In genomic region chr3:173467501-173467900, GRCh38 we compare ENCODE assay signal across 23 cellular contexts.
"Had no signal": no experiment of that assay in that cellular context is flagged by ENCODE, and none has a peak within 500 bp of the region (broad histone marks: within the 10 kb centered on the region; RNA-seq: fewer than 3 reads in every experiment).

No MANE protein-coding gene starts in this region.

- H3K36me3 Mint-ChIP-seq: activated naive CD4-positive, alpha-beta T cell treated with anti-CD3 and anti-CD28 coated beads, Interleukin-2, amount 50 U/mL, for 24 hours; stimulated activated memory B cell treated with anti-CD40 and anti-IgM and Interleukin-4, amounts not matched to agents 10 μg/mL and 1 μg/mL and 100 μg/mL, for 72 hours had no signal

- H3K27ac Mint-ChIP-seq: activated naive CD4-positive, alpha-beta T cell treated with anti-CD3 and anti-CD28 coated beads, Interleukin-2, amount 50 U/mL, for 24 hours; activated T-cell treated with anti-CD3 and anti-CD28 coated beads, Interleukin-2, amount 50 U/mL, for 72 hours; dendritic cell treated with granulocyte-macrophage colony-stimulating factor and Interleukin-4, amounts not matched to agents 40 ng/mL and 50 ng/mL, for 4 days; nephron; stimulated activated memory B cell treated with anti-CD40 and anti-IgM and Interleukin-4, amounts not matched to agents 10 μg/mL and 1 μg/mL and 100 μg/mL, for 72 hours; T-helper 17 cell had no signal

- H3K27ac ChIP-seq: cardiac muscle cell, esophagus squamous epithelium, lower lobe of right lung, spleen, thoracic aorta, WERI-Rb-1 had no signal

- H3K4me3 ChIP-seq: cardiac muscle cell, esophagus squamous epithelium, lower lobe of right lung, spleen, thoracic aorta had no signal

- H3K36me3 ChIP-seq: cardiac muscle cell, esophagus squamous epithelium, lower lobe of right lung, spleen, thoracic aorta, WERI-Rb-1 had no signal

- ATAC-seq: activated T-cell treated with anti-CD3 and anti-CD28 coated beads, Interleukin-2, amount 50 U/mL, for 72 hours; lower lobe of right lung; stimulated activated memory B cell treated with anti-CD40 and anti-IgM and Interleukin-4, amounts not matched to agents 10 μg/mL and 1 μg/mL and 100 μg/mL, for 72 hours; T-helper 17 cell had no signal

- H3K27me3 ChIP-seq: cardiac muscle cell, esophagus squamous epithelium, spleen had no signal

- H3K4me3 Mint-ChIP-seq: activated naive CD4-positive, alpha-beta T cell treated with anti-CD3 and anti-CD28 coated beads, Interleukin-2, amount 50 U/mL, for 24 hours; activated T-cell treated with anti-CD3 and anti-CD28 coated beads, Interleukin-2, amount 50 U/mL, for 72 hours; dendritic cell treated with granulocyte-macrophage colony-stimulating factor and Interleukin-4, amounts not matched to agents 40 ng/mL and 50 ng/mL, for 4 days; nephron; stimulated activated memory B cell treated with anti-CD40 and anti-IgM and Interleukin-4, amounts not matched to agents 10 μg/mL and 1 μg/mL and 100 μg/mL, for 72 hours; T-helper 17 cell had no signal

- H3K4me1 ChIP-seq: esophagus squamous epithelium, lower lobe of right lung, spleen had no signal

- H3K4me1 Mint-ChIP-seq: activated naive CD4-positive, alpha-beta T cell treated with anti-CD3 and anti-CD28 coated beads, Interleukin-2, amount 50 U/mL, for 24 hours; nephron; stimulated activated memory B cell treated with anti-CD40 and anti-IgM and Interleukin-4, amounts not matched to agents 10 μg/mL and 1 μg/mL and 100 μg/mL, for 72 hours; T-helper 17 cell had no signal

- DNase-seq: activated CD4-positive, alpha-beta T cell treated with anti-CD3 and anti-CD28 coated beads for 1 hour; activated gamma-delta T cell; activated T-cell treated with anti-CD3 and anti-CD28 coated beads, Interleukin-2, amount 50 U/mL, for 72 hours; effector CD8-positive, alpha-beta T cell; esophagus squamous epithelium; foreskin melanocyte; glutamatergic neuron; hippocampal formation; islet precursor cell; lower lobe of right lung; midbrain; nucleus accumbens; retina; spleen; stimulated activated CD4-positive, alpha-beta T cell treated with anti-CD3 and anti-CD28 coated beads, Interleukin-4, amount 100 ng/mL, for 4 hours; T-helper 17 cell; WERI-Rb-1 had no signal

- H3K27me3 Mint-ChIP-seq: activated naive CD4-positive, alpha-beta T cell treated with anti-CD3 and anti-CD28 coated beads, Interleukin-2, amount 50 U/mL, for 24 hours; dendritic cell treated with granulocyte-macrophage colony-stimulating factor and Interleukin-4, amounts not matched to agents 40 ng/mL and 50 ng/mL, for 4 days; stimulated activated memory B cell treated with anti-CD40 and anti-IgM and Interleukin-4, amounts not matched to agents 10 μg/mL and 1 μg/mL and 100 μg/mL, for 72 hours; T-helper 17 cell had no signal

- H3K9me3 Mint-ChIP-seq: nephron had no signal

- H3K9me3 ChIP-seq: esophagus squamous epithelium, lower lobe of right lung, spleen, thoracic aorta had no signal
